8 cellular contexts compared by ENCODE assay signal in the genomic region with DNA sequence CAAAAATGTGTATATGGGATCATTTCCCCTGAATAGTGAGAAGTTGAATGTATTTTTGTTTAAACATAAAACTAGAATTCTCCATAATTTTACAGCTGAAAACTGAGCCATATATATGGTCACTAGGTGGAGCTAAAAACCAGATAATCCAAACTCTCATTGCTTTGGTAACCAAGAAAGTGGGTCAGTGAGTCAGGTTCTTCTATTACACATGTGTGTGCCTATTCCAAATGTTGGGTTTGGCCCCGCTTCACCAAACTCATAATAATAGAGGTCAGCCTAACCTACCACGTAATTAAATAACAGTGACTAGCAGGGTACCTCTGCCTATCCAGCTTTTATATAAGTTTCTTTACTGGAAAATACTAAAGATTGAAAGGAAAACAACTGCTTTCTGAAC. TPM values are rescaled to one million over a fixed set of nuclear protein-coding genes. Genes with fewer than 3 reads are reported as not detected.
A peak's percentile ranks its signal among the peaks of the same experiment; 100 is the strongest.
DNase-seq lines count a peak whose midpoint lies in the region; FAIRE-seq and TF ChIP-seq lines count a peak whose summit lies in the region.

No MANE protein-coding gene starts in this region.

- H3K9me2 ChIP-seq in Karpas-422 (replicated peaks; ENCODE audit: insufficient read depth, low read length) (no peaks in the 10 kb centered on the region), PC-9 (ENCODE audit: insufficient read depth) (no peaks in the 10 kb centered on the region)

- H3K27me3 ChIP-seq in Karpas-422 (ENCODE audit: low read length), result no peaks in the 10 kb centered on the region
- no peaks in the 10 kb centered on the region for H3K27me3 ChIP-seq in PC-9 (ENCODE audit: insufficient read depth, low read depth)
- H3K27me3 ChIP-seq in mammary epithelial cell (ENCODE audit: insufficient read depth, low read length), result peaks cover 2% of the 10 kb centered on the region
- no peaks in the 10 kb centered on the region for H3K27me3 ChIP-seq in kidney epithelial cell (ENCODE audit: control insufficient read depth, insufficient read depth, low read length)
- H3K27me3 ChIP-seq in stomach, result no peaks in the 10 kb centered on the region

- BruUV-seq in PC-9 (replicated peaks; lab: Mats Ljungman, UMichigan) (no TSS peak), mammary epithelial cell (replicated peaks; lab: Mats Ljungman, UMichigan) (no TSS peak)

- H3K4me2 ChIP-seq in Karpas-422 (ENCODE audit: low read depth, low read length, poor library complexity, severe bottlenecking) (no peak overlapping the region), PC-9 (0 out of 2 replicates have a peak overlapping the region, but pooled peaks have one; percentile 23), mammary epithelial cell (ENCODE audit: insufficient read depth, low read depth, low read length) (no peak overlapping the region)

- no peaks in the 10 kb centered on the region for H3K9me3 ChIP-seq in Karpas-422 (ENCODE audit: low read length)
- H3K9me3 ChIP-seq in PC-9 (ENCODE audit: insufficient read depth, low read depth), result no peaks in the 10 kb centered on the region
- no peaks in the 10 kb centered on the region for H3K9me3 ChIP-seq in mammary epithelial cell (replicated peaks; ENCODE audit: insufficient read depth, low read length)
- no peaks in the 10 kb centered on the region for H3K9me3 ChIP-seq in stomach

- dilution Hi-C loops in mammary epithelial cell (cut with HindIII; ENCODE audit: low sequenced_read_pairs), result loop anchor here (5.0 to 10.0 kb wide), 2 partner anchors 100 to 272 kb away; partner anchors contain the start of gene PNRC1

- DNase-seq in Ammon's horn (ENCODE audit: low spot score), result peak; percentile 77
- DNase-seq in GM12892 (ENCODE audit: insufficient read length), result peak; percentile 13
- DNase-seq in Karpas-422, result peak; percentile 80
- peak in 1 of 2 experiments; percentile 42 for DNase-seq in PC-9
- DNase-seq in mammary epithelial cell, result peak; percentile 78
- no peak for DNase-seq in kidney epithelial cell (ENCODE audit: low read depth)
- peak; percentile 56 for DNase-seq in stomach
- no peak for DNase-seq in mesenteric fat pad (ENCODE audit: low spot score)

- TF ChIP-seq POLR2A in GM12892 (IDR thresholded peaks at IDR 0.05; ENCODE audit: low read depth, low read length) (no peak), stomach (IDR thresholded peaks at IDR 0.05) (no peak)

- no peaks in the 10 kb centered on the region for H3F3A ChIP-seq in PC-9 (ENCODE audit: insufficient read depth, low read depth)

- H3K4me1 ChIP-seq in Karpas-422 (ENCODE audit: low read length), result peaks cover 15% of the 10 kb centered on the region
- no peaks in the 10 kb centered on the region for H3K4me1 ChIP-seq in PC-9 (replicated peaks; ENCODE audit: insufficient read depth)
- no peaks in the 10 kb centered on the region for H3K4me1 ChIP-seq in mammary epithelial cell (ENCODE audit: insufficient read depth, low read length)
- H3K4me1 ChIP-seq in stomach, result peaks cover 0 to 25% (median 4%) of the 10 kb centered on the region in 4 donors

- whole genome bisulfite sequencing in mammary epithelial cell (ENCODE audit: low coverage, missing lambda C conversion rate), result 0% methylated on average over 2 of the region's 2 CpGs
- WGBS in stomach, 5 donors, result 2 to 5% (median 2%) methylated on average over 2 of the region's 2 CpGs

- H3K79me2 ChIP-seq in Karpas-422 (ENCODE audit: low read length) (no peaks in the 10 kb centered on the region), PC-9 (ENCODE audit: low read depth) (no peaks in the 10 kb centered on the region), mammary epithelial cell (ENCODE audit: insufficient read depth, low read length) (no peaks in the 10 kb centered on the region)

- CTCF ChIA-PET in PC-9 (lab: Charles Lee), result interaction anchor here (0.6 to 1.0 kb wide), 4 partner anchors 62 to 846 kb away, joined by 3 to 6 read pairs (median 4); partner anchors contain the start of gene PNRC1
- CTCF ChIA-PET in mammary epithelial cell (lab: Charles Lee; ENCODE audit: low non-redundant PET), result interaction anchor here (0.5 to 0.8 kb wide), 4 partner anchors 97 to 626 kb away, joined by 3 to 6 read pairs (median 4); no protein-coding TSS in a partner anchor

- TF ChIP-seq CTCF in PC-9 (conservative IDR thresholded peaks at IDR 0.05) (peak; percentile 77), mammary epithelial cell (conservative IDR thresholded peaks at IDR 0.05 in 1 of 2, IDR thresholded peaks at IDR 0.05 in 1 of 2; ENCODE audit: extremely low read depth in 1 of 2, insufficient read depth in 1 of 2, low read depth in 1 of 2, low read length in 2 of 2) (peak; percentile 66 to 71), kidney epithelial cell (IDR thresholded peaks at IDR 0.05; ENCODE audit: insufficient read depth, low read length, poor library complexity, severe bottlenecking) (peak; percentile 50), stomach (IDR thresholded peaks at IDR 0.05) (peak in 4 of 7 experiments; percentile 54 to 83 (median 66))

- POLR2A ChIA-PET in PC-9 (lab: Charles Lee; ENCODE audit: unreplicated experiment), result no interaction called here

- FAIRE-seq in GM12892 (lab: Jason Lieb, UNC), result peak; percentile 67

- H3K4me3 ChIP-seq in Karpas-422 (ENCODE audit: low read length), result no peak overlapping the region
- no peak overlapping the region for H3K4me3 ChIP-seq in PC-9
- no peak overlapping the region for H3K4me3 ChIP-seq in mammary epithelial cell (replicated peaks in 1 of 3; ENCODE audit: insufficient read depth in 1 of 3, low read depth in 2 of 3, low read length in 3 of 3)
- H3K4me3 ChIP-seq in kidney epithelial cell (ENCODE audit: low read depth, low read length), result no peak overlapping the region
- H3K4me3 ChIP-seq in stomach, result no peak overlapping the region

- H3K36me3 ChIP-seq in Karpas-422 (ENCODE audit: insufficient read depth, low read length) (no peaks in the 10 kb centered on the region), PC-9 (ENCODE audit: low read depth) (no peaks in the 10 kb centered on the region), mammary epithelial cell (ENCODE audit: insufficient read depth, low read length) (no peaks in the 10 kb centered on the region), kidney epithelial cell (ENCODE audit: control insufficient read depth, insufficient read depth, low read length) (no peaks in the 10 kb centered on the region), stomach (no peaks in the 10 kb centered on the region)

- intact Hi-C loops in PC-9 (cut with micrococcal nuclease; ENCODE audit: unreplicated experiment) (loop anchor here (1.0 to 5.0 kb wide), 5 partner anchors 98 to 630 kb away; partner anchors contain the start of gene PNRC1), mammary epithelial cell (cut with micrococcal nuclease) (loop anchor here (1.0 to 10.0 kb wide), 7 partner anchors 53 to 632 kb away; partner anchors contain the start of gene PNRC1), stomach (cut with DNase I; ENCODE audit: low total_unique reads) (loop anchor here (5.0 kb wide), 1 partner anchor 265 kb away; no protein-coding TSS in a partner anchor)

- no peak overlapping the region for H3K27ac ChIP-seq in Karpas-422 (ENCODE audit: low read length)
- H3K27ac ChIP-seq in PC-9, result no peak overlapping the region
- no peak overlapping the region for H3K27ac ChIP-seq in mammary epithelial cell (ENCODE audit: insufficient read depth, low read depth, low read length)
- H3K27ac ChIP-seq in stomach, result no peak overlapping the region

- H2AFZ ChIP-seq in Karpas-422 (ENCODE audit: low read length) (no peak overlapping the region), PC-9 (no peak overlapping the region), mammary epithelial cell (ENCODE audit: low read depth, low read length) (no peak overlapping the region)

- H4K20me1 ChIP-seq in Karpas-422 (ENCODE audit: insufficient read depth, low read depth, low read length), result no peaks in the 10 kb centered on the region
- no peaks in the 10 kb centered on the region for H4K20me1 ChIP-seq in PC-9 (ENCODE audit: insufficient read depth)
- H4K20me1 ChIP-seq in mammary epithelial cell (ENCODE audit: insufficient read depth, low read length), result no peaks in the 10 kb centered on the region

- in situ Hi-C loops in mammary epithelial cell (cut with MboI; ENCODE audit: low sequenced_read_pairs in 2 of 2), result loop anchor here (5.0 to 25.0 kb wide), 3 partner anchors 105 to 380 kb away; partner anchors contain the start of genes PNRC1 (in 1 of the 2) and UBE2J1 (in 1 of the 2)

- TF ChIP-seq EP300 in stomach (IDR thresholded peaks at IDR 0.05), result no peak

- H3K9ac ChIP-seq in Karpas-422 (ENCODE audit: low read length), result no peak overlapping the region
- no peak overlapping the region for H3K9ac ChIP-seq in mammary epithelial cell (ENCODE audit: insufficient read depth, low read length)

RNA-seq across cellular contexts. Expression of gene RNGTT, which starts 19.3 kb away (rescaled TPM):
- 17.2 TPM for polyA plus RNA-seq in GM12892 (2012; ENCODE audit: missing spikeins)
- 33.2 and 35.9 TPM in 2 replicates for total RNA-seq in Karpas-422 (2014; rRNA removed; shearing (Covaris generic); ENCODE audit: low replicate concordance)
- 13.3 and 15.2 TPM in 2 replicates for total RNA-seq in PC-9 (2021)
- 10 to 100 TPM; 15.5 to 23.5 TPM for total RNA-seq in mammary epithelial cell
- polyA plus RNA-seq in mammary epithelial cell, result 5.2 TPM
- 7.3 TPM for polyA minus RNA-seq in mammary epithelial cell
- 14.4 and 17.6 TPM in 2 replicates for total RNA-seq in kidney epithelial cell
- total RNA-seq in stomach, result 10 to 100 TPM in 3 of 5 donors, 1 to 10 TPM in 2; 1.8 to 31.6 (median 12.1) TPM
- polyA plus RNA-seq in stomach, result 1 to 10 TPM; 2.7 to 3.7 (median 3.4) TPM
- 11.6 TPM for total RNA-seq in mesenteric fat pad

Comparison
In these comparisons a context has a peak if more than half of its experiments do, and no peak if none do; other contexts are left out.
1. DNase-seq: peak in Ammon's horn (single experiment), GM12892 (single experiment), Karpas-422 (single experiment), mammary epithelial cell (single experiment) and stomach (single experiment); none in kidney epithelial cell (single experiment) and mesenteric fat pad (single experiment).
2. Peak in every context shown above with its lines, with median percentiles within 50 percentile points of each other: CTCF ChIP-seq.